Comparison of ENCODE assay signal across 13 cellular contexts in genomic region chr5:54644226-54644625, GRCh38.
DNase-seq lines count a peak whose midpoint lies in the region; ATAC-seq, FAIRE-seq and TF ChIP-seq lines count a peak whose summit lies in the region.
"Had no signal": no experiment of that assay in that cellular context is flagged by ENCODE, and none has a peak within 500 bp of the region (broad histone marks: within the 10 kb centered on the region; RNA-seq: fewer than 3 reads in every experiment).

No MANE protein-coding gene starts in this region.

- H3K27ac ChIP-seq in tibial artery (peak overlapping the region; percentile 81 to 82), upper lobe of left lung (peak overlapping the region in 1 of 4 donors; percentile 49), HepG2 (ENCODE audit: extremely low read length, insufficient read depth, low read length) (no peak overlapping the region)
- H3K27ac ChIP-seq: 22Rv1 had no signal

- 79 to 80% methylated on average over 4 of the region's 4 CpGs for WGBS in upper lobe of left lung, 2 donors
- WGBS in HepG2 (ENCODE audit: low lambda C conversion rate) = 10% methylated on average over 4 of the region's 4 CpGs

- H3K27me3 ChIP-seq in tibial artery (no peaks in the 10 kb centered on the region), upper lobe of left lung (no peaks in the 10 kb centered on the region), HepG2 (ENCODE audit: control insufficient read depth in 1 of 2, insufficient read depth in 2 of 2, low read length in 2 of 2) (no peaks in the 10 kb centered on the region)

- no peak for FAIRE-seq in HepG2 (lab: Jason Lieb, UNC)

- peaks cover 51% of the 10 kb centered on the region for H3K4me1 Mint-ChIP-seq in T-helper 1 cell treated with Interleukin-12 subunit alpha and Interleukin-12 subunit beta and Interleukin-4 antibody, amounts not matched to agents 30 μg/mL and 1 μg/mL, for 36 hours (ENCODE audit: low read depth)

- H3K79me2 ChIP-seq in HepG2 (ENCODE audit: insufficient read depth, low read length) = no peaks in the 10 kb centered on the region

- H3K36me3 ChIP-seq in tibial artery = no peaks in the 10 kb centered on the region
- no peaks in the 10 kb centered on the region for H3K36me3 ChIP-seq in upper lobe of left lung
- no peaks in the 10 kb centered on the region for H3K36me3 ChIP-seq in HepG2 (replicated peaks in 1 of 2; ENCODE audit: control insufficient read depth in 1 of 2, insufficient read depth in 2 of 2, low read length in 2 of 2)

- peaks cover 14% of the 10 kb centered on the region for H3K36me3 Mint-ChIP-seq in T-helper 1 cell treated with Interleukin-12 subunit alpha and Interleukin-12 subunit beta and Interleukin-4 antibody, amounts not matched to agents 30 μg/mL and 1 μg/mL, for 36 hours (ENCODE audit: low read depth)

- CTCF ChIA-PET in HepG2 (lab: Yijun Ruan, JAX; ENCODE audit: low intra/inter-chr PET ratio, low total read pairs) = no interaction called here

- POLR2A ChIA-PET in HepG2 (lab: Yijun Ruan, JAX) = no interaction called here

- H3K4me3 ChIP-seq in tibial artery = no peak overlapping the region
- H3K4me3 ChIP-seq in upper lobe of left lung = no peak overlapping the region
- no peak overlapping the region for H3K4me3 ChIP-seq in HepG2 (replicated peaks in 1 of 3; ENCODE audit: insufficient read depth in 1 of 3, low read depth in 2 of 3, low read length in 3 of 3)

- intact Hi-C loops in tibial artery (cut with DNase I; ENCODE audit: low total_unique reads) = no loop called here
- intact Hi-C loops in HepG2 (cut with micrococcal nuclease; ENCODE audit: unreplicated experiment) = no loop called here

- H3K4me2 ChIP-seq in HepG2 (ENCODE audit: low read depth, low read length) = no peak overlapping the region

- H4K20me1 ChIP-seq in HepG2 (ENCODE audit: insufficient read depth, low read length) = no peaks in the 10 kb centered on the region

- DNase-seq in T-helper 1 cell = no peak
- DNase-seq in SW480 (ENCODE audit: low spot score) = peak; percentile 11
- DNase-seq in fibroblast of peridontal ligament (ENCODE audit: extremely low read depth) = peak; percentile 75
- no peak for DNase-seq in tibial artery
- no peak for DNase-seq in upper lobe of left lung
- DNase-seq in GDM1 (lab: John Stamatoyannopoulos, UW) = no peak
- DNase-seq in HepG2 (ENCODE audit: low spot score) = no peak
- DNase-seq: activated T-cell treated with anti-CD3 and anti-CD28 coated beads, Interleukin-2, amount 50 U/mL, for 4 hours; NCI-H526; posterior cingulate gyrus; T-helper 9 cell had no signal

- TF ChIP-seq EP300 in upper lobe of left lung (IDR thresholded peaks at IDR 0.05) (no peak), HepG2 (IDR thresholded peaks at IDR 0.05; ENCODE audit: low read depth in 2 of 2, low read length in 2 of 2) (no peak), HepG2 (CRISPR knock-in tag; IDR thresholded peaks at IDR 0.05; ENCODE audit: borderline replicate concordance) (no peak)

- no TSS peak for BruUV-seq in HepG2 (replicated peaks; lab: Mats Ljungman, UMichigan)

- ATAC-seq in upper lobe of left lung (ENCODE audit: low FRiP score in 2 of 2) (no peak), HepG2 (no peak)

- H3K4me3 Mint-ChIP-seq in T-helper 1 cell treated with Interleukin-12 subunit alpha and Interleukin-12 subunit beta and Interleukin-4 antibody, amounts not matched to agents 30 μg/mL and 1 μg/mL, for 36 hours = no peak overlapping the region
- H3K4me3 Mint-ChIP-seq: activated T-cell treated with anti-CD3 and anti-CD28 coated beads, Interleukin-2, amount 50 U/mL, for 4 hours had no signal

- no peak overlapping the region for H2AFZ ChIP-seq in HepG2 (ENCODE audit: low read length)

- in situ Hi-C loops in HepG2 (cut with HindIII; ENCODE audit: extremely low pct_ligation_motif_present, low pct_unique_long_range_greater_than_20kb) = no loop called here

- H3K9me3 ChIP-seq in tibial artery = no peaks in the 10 kb centered on the region
- no peaks in the 10 kb centered on the region for H3K9me3 ChIP-seq in upper lobe of left lung
- no peaks in the 10 kb centered on the region for H3K9me3 ChIP-seq in HepG2 (ENCODE audit: low read length)

- peaks cover 12% of the 10 kb centered on the region for H3K9me3 Mint-ChIP-seq in T-helper 1 cell treated with Interleukin-12 subunit alpha and Interleukin-12 subunit beta and Interleukin-4 antibody, amounts not matched to agents 30 μg/mL and 1 μg/mL, for 36 hours
- H3K9me3 Mint-ChIP-seq: activated T-cell treated with anti-CD3 and anti-CD28 coated beads, Interleukin-2, amount 50 U/mL, for 4 hours had no signal

- H3K27me3 Mint-ChIP-seq in T-helper 1 cell treated with Interleukin-12 subunit alpha and Interleukin-12 subunit beta and Interleukin-4 antibody, amounts not matched to agents 30 μg/mL and 1 μg/mL, for 36 hours (ENCODE audit: low read depth) = no peaks in the 10 kb centered on the region

- peak overlapping the region; percentile 19 for H3K27ac Mint-ChIP-seq in T-helper 1 cell treated with Interleukin-12 subunit alpha and Interleukin-12 subunit beta and Interleukin-4 antibody, amounts not matched to agents 30 μg/mL and 1 μg/mL, for 36 hours

- TF ChIP-seq CTCF in tibial artery (IDR thresholded peaks at IDR 0.05) = no peak
- no peak for TF ChIP-seq CTCF in upper lobe of left lung (IDR thresholded peaks at IDR 0.05)
- no peak for TF ChIP-seq CTCF in HepG2 (CRISPR knock-in tag; IDR thresholded peaks at IDR 0.05)

- no peak overlapping the region for H3K9ac ChIP-seq in HepG2 (ENCODE audit: insufficient read depth, low read depth, low read length)

- TF ChIP-seq POLR2A in upper lobe of left lung (IDR thresholded peaks at IDR 0.05) (no peak), HepG2 (IDR thresholded peaks at IDR 0.05; ENCODE audit: insufficient read depth in 1 of 2, low read depth in 2 of 2, low read length in 2 of 2) (no peak)

- no peak for TF ChIP-seq RAD21 in HepG2 (CRISPR knock-in tag; IDR thresholded peaks at IDR 0.05)

- H3K4me1 ChIP-seq in tibial artery (peaks cover 0 to 72% (median 49%) of the 10 kb centered on the region in 4 donors), upper lobe of left lung (peaks cover 30 to 39% (median 34%) of the 10 kb centered on the region in 4 donors), HepG2 (ENCODE audit: insufficient read depth, low read length) (no peaks in the 10 kb centered on the region)

TF ChIP-seq in HepG2, 621 proteins besides CTCF, POLR2A, EP300 and RAD21:
- TF ChIP-seq HNRNPLL (IDR thresholded peaks at IDR 0.05; ENCODE audit: low read depth, low read length, poor library complexity, severe bottlenecking) (no peak), EHMT2 (IDR thresholded peaks at IDR 0.05; ENCODE audit: borderline replicate concordance, low read depth, low read length) (no peak)

Comparison
In these comparisons a context has a peak if more than half of its experiments do, and no peak if none do; other contexts are left out.
1. DNase-seq: peak in SW480 (single experiment) and fibroblast of peridontal ligament (single experiment); none in T-helper 1 cell (0 of 5), tibial artery (0 of 2), upper lobe of left lung (0 of 2), GDM1 (single experiment) and HepG2 (single experiment).